ENCODE assay signal across 16 cellular contexts in genomic region chr11:78940500-78941225, GRCh38.
DNase-seq lines count a peak whose midpoint lies in the region; ATAC-seq, FAIRE-seq and TF ChIP-seq lines count a peak whose summit lies in the region.
"Had no signal": no experiment of that assay in that cellular context is flagged by ENCODE, and none has a peak within 500 bp of the region (broad histone marks: within the 10 kb centered on the region; RNA-seq: fewer than 3 reads in every experiment).

No MANE protein-coding gene starts in this region.

- TF ChIP-seq RAD21 in HepG2 (CRISPR knock-in tag; IDR thresholded peaks at IDR 0.05), result no peak

- no peak overlapping the region for H3K4me3 Mint-ChIP-seq in effector memory CD8-positive, alpha-beta T cell

- FAIRE-seq in HepG2 (lab: Jason Lieb, UNC) (no peak), pancreas (lab: Jason Lieb, UNC) (no peak)

- DNase-seq in HepG2 (ENCODE audit: low spot score) (peak; percentile 10), right lobe of liver (no peak), NCI-H524 treated with DMSO at 0.1 percent for 48 hours (lab: John Stamatoyannopoulos, UW) (peak; percentile 94), iPS DF 6.9 (ENCODE audit: low read depth, low spot score) (peak; percentile 61), mesenteric fat pad (ENCODE audit: low spot score) (no peak), Peyer's patch (no peak), pancreas (no peak)
- DNase-seq in effector memory CD8-positive, alpha-beta T cell, result no peak
- DNase-seq: ACHN; adrenal gland; foreskin fibroblast; kidney glomerular epithelial cell; SIG-M5; stimulated activated CD8-positive, alpha-beta memory T cell treated with anti-CD3 and anti-CD28 coated beads, Interleukin-4, amount 100 ng/mL, for 48 hours had no signal

- no peak overlapping the region for H3K4me3 ChIP-seq in HepG2 (replicated peaks in 1 of 3; ENCODE audit: insufficient read depth in 1 of 3, low read depth in 2 of 3, low read length in 3 of 3)
- H3K4me3 ChIP-seq in right lobe of liver, result no peak overlapping the region
- H3K4me3 ChIP-seq in iPS DF 6.9 (ENCODE audit: low read length), result no peak overlapping the region
- H3K4me3 ChIP-seq in Peyer's patch, result no peak overlapping the region
- H3K4me3 ChIP-seq in pancreas, result no peak overlapping the region
- H3K4me3 ChIP-seq: adrenal gland had no signal

- no peak for TF ChIP-seq EP300 in HepG2 (IDR thresholded peaks at IDR 0.05; ENCODE audit: low read depth in 2 of 2, low read length in 2 of 2)
- TF ChIP-seq EP300 in HepG2 (CRISPR knock-in tag; IDR thresholded peaks at IDR 0.05; ENCODE audit: borderline replicate concordance), result no peak

- TF ChIP-seq POLR2A in HepG2 (IDR thresholded peaks at IDR 0.05; ENCODE audit: insufficient read depth in 1 of 2, low read depth in 2 of 2, low read length in 2 of 2), result no peak
- TF ChIP-seq POLR2A in right lobe of liver (IDR thresholded peaks at IDR 0.05), result no peak
- no peak for TF ChIP-seq POLR2A in Peyer's patch (IDR thresholded peaks at IDR 0.05)

- H4K20me1 ChIP-seq in HepG2 (ENCODE audit: insufficient read depth, low read length), result no peaks in the 10 kb centered on the region

- H3K27me3 Mint-ChIP-seq in effector memory CD8-positive, alpha-beta T cell, result peaks cover 8 to 11% of the 10 kb centered on the region in 2 donors

- H3K27ac ChIP-seq in HepG2 (ENCODE audit: extremely low read length, insufficient read depth, low read length), result no peak overlapping the region
- no peak overlapping the region for H3K27ac ChIP-seq in right lobe of liver
- H3K27ac ChIP-seq in iPS DF 6.9 (ENCODE audit: low read length), result no peak overlapping the region
- H3K27ac ChIP-seq in Peyer's patch, result no peak overlapping the region
- H3K27ac ChIP-seq in pancreas, result no peak overlapping the region
- H3K27ac ChIP-seq: adrenal gland, neutrophil, VCaP had no signal

- 0 out of 2 replicates have a peak, but pooled peaks cover 9% of the 10 kb centered on the region for H3K4me1 ChIP-seq in HepG2 (ENCODE audit: insufficient read depth, low read length)
- no peaks in the 10 kb centered on the region for H3K4me1 ChIP-seq in right lobe of liver
- H3K4me1 ChIP-seq in iPS DF 6.9 (ENCODE audit: control insufficient read depth, insufficient read depth, low read length), result peaks cover 8% of the 10 kb centered on the region
- H3K4me1 ChIP-seq in Peyer's patch, result no peaks in the 10 kb centered on the region
- no peaks in the 10 kb centered on the region for H3K4me1 ChIP-seq in pancreas
- H3K4me1 ChIP-seq: adrenal gland had no signal

- TF ChIP-seq CTCF in HepG2 (CRISPR knock-in tag; IDR thresholded peaks at IDR 0.05) (no peak), right lobe of liver (IDR thresholded peaks at IDR 0.05) (no peak), Peyer's patch (IDR thresholded peaks at IDR 0.05) (no peak), pancreas (IDR thresholded peaks at IDR 0.05) (no peak)

- H3K4me2 ChIP-seq in HepG2 (ENCODE audit: low read depth, low read length), result peak overlapping the region; percentile 16; the same call in 1 of the 2 replicates

- intact Hi-C loops in HepG2 (cut with micrococcal nuclease; ENCODE audit: unreplicated experiment) (no loop called here), right lobe of liver (cut with DNase I) (no loop called here), pancreas (cut with DNase I) (no loop called here)

- H3K9ac ChIP-seq in HepG2 (ENCODE audit: insufficient read depth, low read depth, low read length), result no peak overlapping the region

- no peaks in the 10 kb centered on the region for H3K9me3 ChIP-seq in HepG2 (ENCODE audit: low read length)
- H3K9me3 ChIP-seq in right lobe of liver, result no peaks in the 10 kb centered on the region
- H3K9me3 ChIP-seq in iPS DF 6.9 (ENCODE audit: control insufficient read depth, insufficient read depth, low read length), result no peaks in the 10 kb centered on the region
- no peaks in the 10 kb centered on the region for H3K9me3 ChIP-seq in Peyer's patch
- no peaks in the 10 kb centered on the region for H3K9me3 ChIP-seq in pancreas
- H3K9me3 ChIP-seq: adrenal gland, neutrophil had no signal

- CTCF ChIA-PET in HepG2 (lab: Yijun Ruan, JAX; ENCODE audit: low intra/inter-chr PET ratio, low total read pairs), result no interaction called here

- H2AFZ ChIP-seq in HepG2 (ENCODE audit: low read length), result no peak overlapping the region

- no TSS peak for BruUV-seq in HepG2 (replicated peaks; lab: Mats Ljungman, UMichigan)

- no peaks in the 10 kb centered on the region for H3K79me2 ChIP-seq in HepG2 (ENCODE audit: insufficient read depth, low read length)

- WGBS in HepG2 (ENCODE audit: low lambda C conversion rate), result 6% methylated on average over 6 of the region's 6 CpGs
- WGBS in right lobe of liver (ENCODE audit: insufficient coverage, low coverage, low lambda C conversion rate, missing lambda C conversion rate), result 65% methylated on average over 5 of the region's 6 CpGs
- no CpG with 5 or more reads among the region's 6 CpGs for WGBS in iPS DF 6.9 (ENCODE audit: insufficient coverage, insufficient read length)
- 70 to 78% methylated on average over 6 of the region's 6 CpGs for WGBS in pancreas, 2 donors

- in situ Hi-C loops in HepG2 (cut with HindIII; ENCODE audit: extremely low pct_ligation_motif_present, low pct_unique_long_range_greater_than_20kb), result no loop called here

- H3K27ac Mint-ChIP-seq in effector memory CD8-positive, alpha-beta T cell, result no peak overlapping the region

- H3K27me3 ChIP-seq in HepG2 (ENCODE audit: control insufficient read depth in 1 of 2, insufficient read depth in 2 of 2, low read length in 2 of 2) (peaks cover 2 to 8% of the 10 kb centered on the region in 2 experiments; a peak in 2 of 5 replicates), right lobe of liver (no peaks in the 10 kb centered on the region), iPS DF 6.9 (ENCODE audit: control insufficient read depth, insufficient read depth, low read length) (no peaks in the 10 kb centered on the region), Peyer's patch (no peaks in the 10 kb centered on the region), pancreas (no peaks in the 10 kb centered on the region)
- H3K27me3 ChIP-seq: adrenal gland had no signal

- H3K4me1 Mint-ChIP-seq in effector memory CD8-positive, alpha-beta T cell (ENCODE audit: low read depth in 2 of 2), result no peaks in the 10 kb centered on the region

- H3K36me3 Mint-ChIP-seq in effector memory CD8-positive, alpha-beta T cell (ENCODE audit: insufficient read depth), result no peaks in the 10 kb centered on the region

- H3K9me3 Mint-ChIP-seq in effector memory CD8-positive, alpha-beta T cell, result no peaks in the 10 kb centered on the region

- ATAC-seq in HepG2, result peak; percentile 43
- no peak for ATAC-seq in right lobe of liver
- ATAC-seq in pancreas, result no peak
- no peak for ATAC-seq in effector memory CD8-positive, alpha-beta T cell (replicated peaks)

- H3K36me3 ChIP-seq in HepG2 (replicated peaks in 1 of 2; ENCODE audit: control insufficient read depth in 1 of 2, insufficient read depth in 2 of 2, low read length in 2 of 2), result no peaks in the 10 kb centered on the region
- no peaks in the 10 kb centered on the region for H3K36me3 ChIP-seq in right lobe of liver
- no peaks in the 10 kb centered on the region for H3K36me3 ChIP-seq in iPS DF 6.9 (ENCODE audit: control insufficient read depth, insufficient read depth, low read length)
- H3K36me3 ChIP-seq in Peyer's patch, result no peaks in the 10 kb centered on the region
- no peaks in the 10 kb centered on the region for H3K36me3 ChIP-seq in pancreas
- H3K36me3 ChIP-seq: adrenal gland, neutrophil had no signal

- POLR2A ChIA-PET in HepG2 (lab: Yijun Ruan, JAX), result no interaction called here

TF ChIP-seq in HepG2, 621 proteins besides CTCF, POLR2A, EP300 and RAD21 (continues in another document):
- TF ChIP-seq ZBTB2 (CRISPR knock-in tag; IDR thresholded peaks at IDR 0.05; ENCODE audit: low read depth) (no peak), U2AF2 (IDR thresholded peaks at IDR 0.05; ENCODE audit: low read depth, low read length) (no peak), ZHX1 (CRISPR knock-in tag; IDR thresholded peaks at IDR 0.05; ENCODE audit: low read depth) (no peak), ZNF547 (CRISPR knock-in tag; IDR thresholded peaks at IDR 0.05) (no peak)
- TF ChIP-seq, protein P1, sequence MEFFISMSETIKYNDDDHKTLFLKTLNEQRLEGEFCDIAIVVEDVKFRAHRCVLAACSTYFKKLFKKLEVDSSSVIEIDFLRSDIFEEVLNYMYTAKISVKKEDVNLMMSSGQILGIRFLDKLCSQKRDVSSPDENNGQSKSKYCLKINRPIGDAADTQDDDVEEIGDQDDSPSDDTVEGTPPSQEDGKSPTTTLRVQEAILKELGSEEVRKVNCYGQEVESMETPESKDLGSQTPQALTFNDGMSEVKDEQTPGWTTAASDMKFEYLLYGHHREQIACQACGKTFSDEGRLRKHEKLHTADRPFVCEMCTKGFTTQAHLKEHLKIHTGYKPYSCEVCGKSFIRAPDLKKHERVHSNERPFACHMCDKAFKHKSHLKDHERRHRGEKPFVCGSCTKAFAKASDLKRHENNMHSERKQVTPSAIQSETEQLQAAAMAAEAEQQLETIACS (CRISPR knock-in tag; IDR thresholded peaks at IDR 0.05), result no peak

Comparison
In these comparisons a context has a peak if more than half of its experiments do, and no peak if none do; other contexts are left out.
1. DNase-seq: peak in HepG2 (single experiment), NCI-H524 treated with DMSO at 0.1 percent for 48 hours (single experiment) and iPS DF 6.9 (single experiment); none in right lobe of liver (0 of 3), mesenteric fat pad (single experiment), Peyer's patch (0 of 3), pancreas (0 of 6) and effector memory CD8-positive, alpha-beta T cell (0 of 3).